36 cellular contexts compared by ENCODE assay signal in genomic region chr10:117087521-117087920, GRCh38. TPM values are rescaled to one million over a fixed set of nuclear protein-coding genes. Genes with fewer than 3 reads are reported as not detected.
"Had no signal": no experiment of that assay in that cellular context is flagged by ENCODE, and none has a peak within 500 bp of the region (broad histone marks: within the 10 kb centered on the region; RNA-seq: fewer than 3 reads in every experiment).

No MANE protein-coding gene starts in this region.

- H3K27me3 ChIP-seq: brain microvascular endothelial cell had no signal

- ATAC-seq: activated CD8-positive, alpha-beta memory T cell treated with anti-CD3 and anti-CD28 coated beads, Interleukin-2, amount 10 ng/mL, durations not matched to agents 7 days and 5 days; activated naive CD8-positive, alpha-beta T cell treated with anti-CD3 and anti-CD28 coated beads, Interleukin-2, amount 50 U/mL, for 24 hours; Right ventricle myocardium inferior had no signal

- H3K36me3 ChIP-seq: brain microvascular endothelial cell had no signal

- DNase-seq: activated B cell treated with CpG ODN at 0.5 μM for 24 hours; activated CD4-positive, alpha-beta memory T cell treated with anti-CD3 and anti-CD28 coated beads, Interleukin-2, amount 10 ng/mL, durations not matched to agents 7 days and 5 days; activated CD4-positive, alpha-beta T cell treated with anti-CD3 and anti-CD28 coated beads for 4 hours; activated CD4-positive, alpha-beta T cell treated with anti-CD3 and anti-CD28 coated beads, Interleukin-2, amount 50 U/mL, for 1 hour; activated CD4-positive, CD25-positive, alpha-beta regulatory T cell treated with anti-CD3 and anti-CD28 coated beads, Interleukin-2, amount 50 U/mL, for 72 hours; activated CD8-positive, alpha-beta memory T cell treated with anti-CD3 and anti-CD28 coated beads for 24 hours; activated CD8-positive, alpha-beta memory T cell treated with anti-CD3 and anti-CD28 coated beads, Interleukin-2, amount 10 ng/mL, durations not matched to agents 7 days and 5 days; activated CD8-positive, alpha-beta memory T cell treated with anti-CD3 and anti-CD28 coated beads, Interleukin-2, amount 50 U/mL, for 48 hours; activated effector memory CD4-positive, alpha-beta T cell treated with Interleukin-2 at 50 U/mL for 16 hours; activated naive CD4-positive, alpha-beta T cell treated with anti-CD3 and anti-CD28 coated beads, Interleukin-2, amount 10 ng/mL, durations not matched to agents 7 days and 5 days; activated naive CD8-positive, alpha-beta T cell treated with anti-CD3 and anti-CD28 coated beads, Interleukin-2, amount 50 U/mL, for 24 hours; activated T-cell treated with anti-CD3 and anti-CD28 coated beads, Interleukin-2, amount 50 U/mL, for 48 hours; anterior cingulate cortex; brain microvascular endothelial cell; central memory CD4-positive, alpha-beta T cell; MM.1S; MV-4-11; NCI-H1092; NCI-H1436 treated with DMSO at 0.1 percent for 48 hours; NCI-H1694 treated with DMSO at 0.1 percent for 48 hours; NCI-H2029; NCI-H345; NCI-H524 treated with DMSO at 0.1 percent for 48 hours; PC-9; SIG-M5; SW 1271; T-helper 1 cell; T-helper 2 cell; T-helper 9 cell had no signal

- H3K4me3 ChIP-seq: PC-9 had no signal

- FAIRE-seq: colon, RCC 7860 had no signal

- H3K27ac ChIP-seq: brain microvascular endothelial cell, RWPE1, VCaP had no signal

- H2AFZ ChIP-seq: PC-9 had no signal

RNA-seq across cellular contexts. Expression of gene VAX1, which starts 50.5 kb away (rescaled TPM):
- total RNA-seq: activated B cell treated with CpG ODN at 0.5 μM for 24 hours; activated CD4-positive, alpha-beta memory T cell treated with anti-CD3 and anti-CD28 coated beads, Interleukin-2, amount 10 ng/mL, durations not matched to agents 7 days and 5 days; activated CD8-positive, alpha-beta memory T cell treated with anti-CD3 and anti-CD28 coated beads, Interleukin-2, amount 10 ng/mL, durations not matched to agents 7 days and 5 days; cerebellum; OCI-LY7; PC-9; Right ventricle myocardium inferior had no signal
